ENCODE assay signal across 19 cellular contexts in genomic region chr6:40509163-40509562, GRCh38.
DNase-seq lines count a peak whose midpoint lies in the region; ATAC-seq and TF ChIP-seq lines count a peak whose summit lies in the region.
"Had no signal": no experiment of that assay in that cellular context is flagged by ENCODE, and none has a peak within 500 bp of the region (broad histone marks: within the 10 kb centered on the region; RNA-seq: fewer than 3 reads in every experiment).

No MANE protein-coding gene starts in this region.

- H3K4me2 ChIP-seq in neuronal stem cell (ENCODE audit: insufficient read depth, low read length, poor library complexity, severe bottlenecking): no peak overlapping the region

- no peaks in the 10 kb centered on the region for H3K27me3 ChIP-seq in neuronal stem cell (ENCODE audit: control insufficient read depth in 3 of 3, insufficient read depth in 3 of 3, low read depth in 1 of 3, low read length in 3 of 3)

- no CpG with 5 or more reads among the region's 2 CpGs for WGBS in neuronal stem cell (ENCODE audit: extremely low coverage in 2 of 2, insufficient read length in 2 of 2, insufficient replicate concordance in 1 of 2), 2 donors

- H3K9me3 Mint-ChIP-seq in activated CD8-positive, alpha-beta T cell treated with anti-CD3 and anti-CD28 coated beads for 36 hours: no peaks in the 10 kb centered on the region
- H3K9me3 Mint-ChIP-seq in activated CD8-positive, alpha-beta T cell treated with anti-CD3 and anti-CD28 coated beads, Interleukin-2, amount 10 ng/mL, durations not matched to agents 7 days and 5 days (ENCODE audit: insufficient read depth): no peaks in the 10 kb centered on the region
- H3K9me3 Mint-ChIP-seq in CD14-positive monocyte: peaks cover 0 to 1% (median 0%) of the 10 kb centered on the region in 7 donors
- H3K9me3 Mint-ChIP-seq: CD4-positive, CD25-positive, alpha-beta regulatory T cell; H9 had no signal

- peak; percentile 45 for ATAC-seq in activated CD8-positive, alpha-beta T cell treated with anti-CD3 and anti-CD28 coated beads for 36 hours
- no peak for ATAC-seq in activated CD8-positive, alpha-beta T cell treated with anti-CD3 and anti-CD28 coated beads, Interleukin-2, amount 10 ng/mL, durations not matched to agents 7 days and 5 days
- ATAC-seq in GM21528 (IDR thresholded peaks at IDR 0.05; ENCODE audit: low FRiP score, unreplicated experiment): no peak

- H3K36me3 Mint-ChIP-seq in activated CD8-positive, alpha-beta T cell treated with anti-CD3 and anti-CD28 coated beads for 36 hours (ENCODE audit: low read depth): no peaks in the 10 kb centered on the region
- no peaks in the 10 kb centered on the region for H3K36me3 Mint-ChIP-seq in activated CD8-positive, alpha-beta T cell treated with anti-CD3 and anti-CD28 coated beads, Interleukin-2, amount 10 ng/mL, durations not matched to agents 7 days and 5 days (ENCODE audit: low read depth)
- H3K36me3 Mint-ChIP-seq in CD14-positive monocyte: no peaks in the 10 kb centered on the region
- H3K36me3 Mint-ChIP-seq: CD4-positive, CD25-positive, alpha-beta regulatory T cell had no signal

- no peaks in the 10 kb centered on the region for H3K27me3 Mint-ChIP-seq in activated CD8-positive, alpha-beta T cell treated with anti-CD3 and anti-CD28 coated beads for 36 hours
- peaks cover 9% of the 10 kb centered on the region for H3K27me3 Mint-ChIP-seq in activated CD8-positive, alpha-beta T cell treated with anti-CD3 and anti-CD28 coated beads, Interleukin-2, amount 10 ng/mL, durations not matched to agents 7 days and 5 days (ENCODE audit: low read depth)
- peaks cover 1 to 6% (median 2%) of the 10 kb centered on the region in 3 donors for H3K27me3 Mint-ChIP-seq in CD14-positive monocyte (ENCODE audit: low read depth in 3 of 3)

- H3K27ac ChIP-seq in neuronal stem cell (replicated peaks; ENCODE audit: low read length): no peak overlapping the region

- no peak overlapping the region for H3K4me3 ChIP-seq in neuronal stem cell (ENCODE audit: low read length in 2 of 2)

- no peak overlapping the region for H2AK5ac ChIP-seq in neuronal stem cell (ENCODE audit: low read depth, low read length)

- CTCF ChIA-PET in activated CD8-positive, alpha-beta T cell treated with anti-CD3 and anti-CD28 coated beads for 36 hours (lab: Charles Lee): no interaction called here
- CTCF ChIA-PET in activated CD8-positive, alpha-beta T cell treated with anti-CD3 and anti-CD28 coated beads, Interleukin-2, amount 10 ng/mL, durations not matched to agents 7 days and 5 days (lab: Charles Lee): no interaction called here

- no peak overlapping the region for H3K9ac ChIP-seq in neuronal stem cell (ENCODE audit: low read depth, low read length, poor library complexity)

- H3K4ac ChIP-seq in neuronal stem cell (ENCODE audit: low read length): no peak overlapping the region

- H2AFZ ChIP-seq in neuronal stem cell (ENCODE audit: low read length): no peak overlapping the region

- H4K91ac ChIP-seq in neuronal stem cell (ENCODE audit: low read depth, low read length, poor library complexity): no peak overlapping the region

- no peak overlapping the region for H3K27ac Mint-ChIP-seq in activated CD8-positive, alpha-beta T cell treated with anti-CD3 and anti-CD28 coated beads for 36 hours
- no peak overlapping the region for H3K27ac Mint-ChIP-seq in activated CD8-positive, alpha-beta T cell treated with anti-CD3 and anti-CD28 coated beads, Interleukin-2, amount 10 ng/mL, durations not matched to agents 7 days and 5 days
- H3K27ac Mint-ChIP-seq in CD14-positive monocyte: peak overlapping the region in 4 of 7 donors; percentile 1 to 46 (median 22)
- H3K27ac Mint-ChIP-seq: H9 had no signal

- no peak overlapping the region for H2BK120ac ChIP-seq in neuronal stem cell (ENCODE audit: low read depth, low read length)

- peak overlapping the region; percentile 44 for H3K23ac ChIP-seq in neuronal stem cell (ENCODE audit: low read depth, low read length, poor library complexity)

- no peak overlapping the region for H2BK5ac ChIP-seq in neuronal stem cell (ENCODE audit: low read length)

- no peaks in the 10 kb centered on the region for H3K79me1 ChIP-seq in neuronal stem cell (ENCODE audit: low read depth, low read length)

- POLR2A ChIA-PET in activated CD8-positive, alpha-beta T cell treated with anti-CD3 and anti-CD28 coated beads for 36 hours (lab: Charles Lee): no interaction called here
- POLR2A ChIA-PET in activated CD8-positive, alpha-beta T cell treated with anti-CD3 and anti-CD28 coated beads, Interleukin-2, amount 10 ng/mL, durations not matched to agents 7 days and 5 days (lab: Charles Lee): no interaction called here

- intact Hi-C loops in activated CD8-positive, alpha-beta T cell treated with anti-CD3 and anti-CD28 coated beads for 36 hours (cut with micrococcal nuclease): no loop called here
- intact Hi-C loops in CD14-positive monocyte (cut with micrococcal nuclease): no loop called here

- H3K18ac ChIP-seq in neuronal stem cell (ENCODE audit: low read length): no peak overlapping the region

- no peaks in the 10 kb centered on the region for H3K4me1 ChIP-seq in neuronal stem cell (ENCODE audit: control insufficient read depth in 2 of 2, insufficient read depth in 1 of 2, low read depth in 1 of 2, low read length in 2 of 2)

- peak; percentile 16 for DNase-seq in activated CD8-positive, alpha-beta T cell treated with anti-CD3 and anti-CD28 coated beads for 36 hours
- no peak for DNase-seq in activated CD8-positive, alpha-beta T cell treated with anti-CD3 and anti-CD28 coated beads, Interleukin-2, amount 10 ng/mL, durations not matched to agents 7 days and 5 days
- no peak for DNase-seq in CD14-positive monocyte (ENCODE audit: low spot score)
- peak; percentile 22 for DNase-seq in M059J (ENCODE audit: low read depth)
- no peak for DNase-seq in neuronal stem cell (ENCODE audit: low spot score)
- no peak for DNase-seq in NCI-H1417 treated with DMSO at 0.1 percent for 48 hours (lab: John Stamatoyannopoulos, UW)
- DNase-seq: AML-193; CD4-positive, CD25-positive, alpha-beta regulatory T cell; DMS53; H9; IMR-90; Karpas-422; MM.1S; NCI-H1092 treated with DMSO at 0.1 percent for 48 hours; NCI-H1694; NCI-H2227 treated with DMSO at 0.1 percent for 48 hours; NCI-H524; SHP77 had no signal

- no peaks in the 10 kb centered on the region for H3K9me3 ChIP-seq in neuronal stem cell (replicated peaks in 1 of 2; ENCODE audit: control insufficient read depth in 2 of 2, insufficient read depth in 1 of 2, low read depth in 1 of 2, low read length in 2 of 2)

- no peak for TF ChIP-seq CTCF in activated CD8-positive, alpha-beta T cell treated with anti-CD3 and anti-CD28 coated beads for 36 hours (IDR thresholded peaks at IDR 0.05)
- no peak for TF ChIP-seq CTCF in CD14-positive monocyte (IDR thresholded peaks at IDR 0.05)

- H3K14ac ChIP-seq in neuronal stem cell (ENCODE audit: low read length): peak overlapping the region; percentile 79

- H3K4me1 Mint-ChIP-seq in activated CD8-positive, alpha-beta T cell treated with anti-CD3 and anti-CD28 coated beads for 36 hours (ENCODE audit: low read depth): no peaks in the 10 kb centered on the region
- peaks cover 18% of the 10 kb centered on the region for H3K4me1 Mint-ChIP-seq in activated CD8-positive, alpha-beta T cell treated with anti-CD3 and anti-CD28 coated beads, Interleukin-2, amount 10 ng/mL, durations not matched to agents 7 days and 5 days (ENCODE audit: low read depth)
- H3K4me1 Mint-ChIP-seq in CD14-positive monocyte: peaks cover 50% of the 10 kb centered on the region
- H3K4me1 Mint-ChIP-seq: CD4-positive, CD25-positive, alpha-beta regulatory T cell had no signal

- H3K4me3 Mint-ChIP-seq in activated CD8-positive, alpha-beta T cell treated with anti-CD3 and anti-CD28 coated beads for 36 hours: no peak overlapping the region
- no peak overlapping the region for H3K4me3 Mint-ChIP-seq in activated CD8-positive, alpha-beta T cell treated with anti-CD3 and anti-CD28 coated beads, Interleukin-2, amount 10 ng/mL, durations not matched to agents 7 days and 5 days
- H3K4me3 Mint-ChIP-seq in CD14-positive monocyte: peak overlapping the region in 1 of 2 donors; percentile 52
- H3K4me3 Mint-ChIP-seq: CD4-positive, CD25-positive, alpha-beta regulatory T cell; H9 had no signal

- no peaks in the 10 kb centered on the region for H3K36me3 ChIP-seq in neuronal stem cell (replicated peaks in 1 of 2; ENCODE audit: control insufficient read depth in 2 of 2, insufficient read depth in 2 of 2, low read length in 2 of 2)

- no peak overlapping the region for H2BK12ac ChIP-seq in neuronal stem cell (ENCODE audit: low read length)

- H2BK15ac ChIP-seq in neuronal stem cell (ENCODE audit: low read length): no peak overlapping the region

- no peak overlapping the region for H4K8ac ChIP-seq in neuronal stem cell (ENCODE audit: low read depth, low read length)

Comparison
In these comparisons a context has a peak if more than half of its experiments do, and no peak if none do; other contexts are left out.
1. DNase-seq: peak in activated CD8-positive, alpha-beta T cell treated with anti-CD3 and anti-CD28 coated beads for 36 hours (single experiment) and M059J (single experiment); none in activated CD8-positive, alpha-beta T cell treated with anti-CD3 and anti-CD28 coated beads, Interleukin-2, amount 10 ng/mL, durations not matched to agents 7 days and 5 days (single experiment), CD14-positive monocyte (single experiment), neuronal stem cell (single experiment) and NCI-H1417 treated with DMSO at 0.1 percent for 48 hours (single experiment).
2. H3K27ac Mint-ChIP-seq: peak in CD14-positive monocyte (4 of 7); none in activated CD8-positive, alpha-beta T cell treated with anti-CD3 and anti-CD28 coated beads for 36 hours (single experiment) and activated CD8-positive, alpha-beta T cell treated with anti-CD3 and anti-CD28 coated beads, Interleukin-2, amount 10 ng/mL, durations not matched to agents 7 days and 5 days (single experiment).